8 cellular contexts compared by ENCODE assay signal in genomic region chr17:48259710-48260291, GRCh38.
DNase-seq lines count a peak whose midpoint lies in the region; ATAC-seq and TF ChIP-seq lines count a peak whose summit lies in the region.

No MANE protein-coding gene starts in this region.

- no peak for ATAC-seq in HG03280 (IDR thresholded peaks at IDR 0.05; ENCODE audit: unreplicated experiment)

- H3K4me3 Mint-ChIP-seq in brain (no peak overlapping the region), nephron (no peak overlapping the region)

- H3K36me3 Mint-ChIP-seq in brain = no peaks in the 10 kb centered on the region
- H3K36me3 Mint-ChIP-seq in nephron (ENCODE audit: low read depth) = no peaks in the 10 kb centered on the region

- DNase-seq in NCI-H1436 (lab: John Stamatoyannopoulos, UW) = peak; percentile 21
- no peak for DNase-seq in NCI-H1436 treated with DMSO at 0.1 percent for 48 hours (lab: John Stamatoyannopoulos, UW)
- DNase-seq in NCI-H2081 (lab: John Stamatoyannopoulos, UW) = peak; percentile 69 to 88
- DNase-seq in activated CD4-positive, alpha-beta T cell treated with anti-CD3 and anti-CD28 coated beads for 48 hours = no peak
- DNase-seq in foreskin melanocyte = no peak

- TF ChIP-seq CTCF in brain (conservative IDR thresholded peaks at IDR 0.05) (peak; percentile 45 to 71), nephron (IDR thresholded peaks at IDR 0.05; ENCODE audit: unreplicated experiment in 3 of 3) (peak; percentile 60 to 70 (median 65))

- H3K27ac Mint-ChIP-seq in brain (no peak overlapping the region), nephron (no peak overlapping the region)

- H3K9me3 Mint-ChIP-seq in brain (peaks cover 0 to 3% (median 0%) of the 10 kb centered on the region in 5 experiments), nephron (no peaks in the 10 kb centered on the region)

- peaks cover 28% of the 10 kb centered on the region for H3K27me3 Mint-ChIP-seq in brain
- H3K27me3 Mint-ChIP-seq in nephron (ENCODE audit: low read depth) = peaks cover 18% of the 10 kb centered on the region

- H3K4me1 Mint-ChIP-seq in brain (peaks cover 3% of the 10 kb centered on the region), nephron (peaks cover 25% of the 10 kb centered on the region)

Comparison
In these comparisons a context has a peak if more than half of its experiments do, and no peak if none do; other contexts are left out.
1. DNase-seq: peak in NCI-H1436 (single experiment) and NCI-H2081 (2 of 2); none in NCI-H1436 treated with DMSO at 0.1 percent for 48 hours (single experiment), activated CD4-positive, alpha-beta T cell treated with anti-CD3 and anti-CD28 coated beads for 48 hours (single experiment) and foreskin melanocyte (single experiment).